In genomic region chr2:189312643-189313042, GRCh38 we compare ENCODE assay signal across 22 cellular contexts.
DNase-seq lines count a peak whose midpoint lies in the region; ATAC-seq and TF ChIP-seq lines count a peak whose summit lies in the region.
"Had no signal": no experiment of that assay in that cellular context is flagged by ENCODE, and none has a peak within 500 bp of the region (broad histone marks: within the 10 kb centered on the region; RNA-seq: fewer than 3 reads in every experiment).

No MANE protein-coding gene starts in this region.

- intact Hi-C loops in IMR-90 (cut with micrococcal nuclease): no loop called here

- H3K4me1 Mint-ChIP-seq in activated T-cell treated with anti-CD3 and anti-CD28 coated beads, Interleukin-2, amount 50 U/mL, for 4 hours (ENCODE audit: low read depth): peaks cover 39% of the 10 kb centered on the region
- peaks cover 55% of the 10 kb centered on the region for H3K4me1 Mint-ChIP-seq in activated naive CD8-positive, alpha-beta T cell treated with anti-CD3 and anti-CD28 coated beads for 36 hours
- H3K4me1 Mint-ChIP-seq: neural crest cell had no signal

- H3K36me3 Mint-ChIP-seq in activated T-cell treated with anti-CD3 and anti-CD28 coated beads, Interleukin-2, amount 50 U/mL, for 4 hours (ENCODE audit: insufficient read depth): no peaks in the 10 kb centered on the region
- peaks cover 20% of the 10 kb centered on the region for H3K36me3 Mint-ChIP-seq in activated naive CD8-positive, alpha-beta T cell treated with anti-CD3 and anti-CD28 coated beads for 36 hours
- H3K36me3 Mint-ChIP-seq: activated CD4-positive, alpha-beta memory T cell treated with anti-CD3 and anti-CD28 coated beads for 36 hours had no signal

- no peak for TF ChIP-seq RAD21 in IMR-90 (IDR thresholded peaks at IDR 0.05; ENCODE audit: low read length)

- in situ Hi-C loops in IMR-90 (cut with MboI; ENCODE audit: low sequenced_read_pairs): no loop called here

- peak overlapping the region; percentile 58; the same call in 1 of the 2 replicates for H2AK5ac ChIP-seq in IMR-90 (ENCODE audit: low read depth, low read length)

- TF ChIP-seq POLR2A in IMR-90 (IDR thresholded peaks at IDR 0.05; ENCODE audit: low read depth, low read length): no peak

- no peaks in the 10 kb centered on the region for H3K9me3 Mint-ChIP-seq in activated T-cell treated with anti-CD3 and anti-CD28 coated beads, Interleukin-2, amount 50 U/mL, for 4 hours
- H3K9me3 Mint-ChIP-seq in activated naive CD8-positive, alpha-beta T cell treated with anti-CD3 and anti-CD28 coated beads for 36 hours: peaks cover 7% of the 10 kb centered on the region
- H3K9me3 Mint-ChIP-seq: activated CD4-positive, alpha-beta memory T cell treated with anti-CD3 and anti-CD28 coated beads for 36 hours; central memory CD8-positive, alpha-beta T cell had no signal

- no peaks in the 10 kb centered on the region for H3K27me3 Mint-ChIP-seq in activated T-cell treated with anti-CD3 and anti-CD28 coated beads, Interleukin-2, amount 50 U/mL, for 4 hours (ENCODE audit: low read depth)
- no peaks in the 10 kb centered on the region for H3K27me3 Mint-ChIP-seq in activated naive CD8-positive, alpha-beta T cell treated with anti-CD3 and anti-CD28 coated beads for 36 hours
- H3K27me3 Mint-ChIP-seq: activated CD4-positive, alpha-beta memory T cell treated with anti-CD3 and anti-CD28 coated beads for 36 hours; central memory CD8-positive, alpha-beta T cell had no signal

- peak; percentile 46 to 52 for ATAC-seq in activated T-cell treated with anti-CD3 and anti-CD28 coated beads, Interleukin-2, amount 50 U/mL, for 4 hours
- ATAC-seq in IMR-90 (ENCODE audit: low read depth): no peak
- ATAC-seq in stimulated activated naive CD8-positive, alpha-beta T cell treated with anti-CD3 and anti-CD28 coated beads, Interleukin-15, Interleukin-2, amounts not matched to agents 100 U/mL and 50 U/mL, for 24 hours: peak; percentile 97
- no peak for ATAC-seq in HG03442 (IDR thresholded peaks at IDR 0.05; ENCODE audit: unreplicated experiment)
- ATAC-seq: left colon, pancreas had no signal

- BruUV-seq in IMR-90 (replicated peaks; lab: Mats Ljungman, UMichigan): no TSS peak

- H2BK20ac ChIP-seq in IMR-90 (ENCODE audit: low read depth, low read length): 0 out of 2 replicates have a peak overlapping the region, but pooled peaks have one; percentile 48

- H2BK120ac ChIP-seq in IMR-90 (ENCODE audit: low read depth, low read length): peak overlapping the region; percentile 77

- H3K23ac ChIP-seq in IMR-90 (ENCODE audit: low read depth, low read length): no peak overlapping the region

- H3K36me3 ChIP-seq in IMR-90 (ENCODE audit: control insufficient read depth, insufficient read depth, low read length): no peaks in the 10 kb centered on the region
- H3K36me3 ChIP-seq: pancreas, WERI-Rb-1 had no signal

- no peak overlapping the region; the same call in 1 of the 2 replicates for H3K4me2 ChIP-seq in IMR-90 (ENCODE audit: low read depth, low read length)

- no peak for DNase-seq in activated T-cell treated with anti-CD3 and anti-CD28 coated beads, Interleukin-2, amount 50 U/mL, for 4 hours
- DNase-seq in activated T-cell treated with anti-CD3 and anti-CD28 coated beads for 4 hours: no peak
- no peak for DNase-seq in IMR-90
- no peak for DNase-seq in activated naive CD8-positive, alpha-beta T cell treated with anti-CD3 and anti-CD28 coated beads for 36 hours
- DNase-seq in stimulated activated naive CD8-positive, alpha-beta T cell treated with anti-CD3 and anti-CD28 coated beads, Interleukin-15, Interleukin-2, amounts not matched to agents 100 U/mL and 50 U/mL, for 24 hours: no peak
- no peak for DNase-seq in NCI-H1694 (lab: John Stamatoyannopoulos, UW)
- DNase-seq: activated CD4-positive, alpha-beta memory T cell treated with anti-CD3 and anti-CD28 coated beads for 36 hours; activated naive CD4-positive, alpha-beta T cell; glutamatergic neuron; left colon; NCI-H1048; NCI-H446; NCI-H82; retina; SIG-M5; SW 1271; testis; WERI-Rb-1 had no signal

- H4K91ac ChIP-seq in IMR-90 (ENCODE audit: insufficient read depth, low read depth, low read length): peak overlapping the region; percentile 56; the same call in 1 of the 2 replicates

- H3K14ac ChIP-seq in IMR-90 (replicated peaks; ENCODE audit: low read depth, low read length): peak overlapping the region; percentile 68

- no peak overlapping the region; the same call in 1 of the 2 replicates for H3K18ac ChIP-seq in IMR-90 (ENCODE audit: low read depth, low read length)

- peak overlapping the region; percentile 80 for H3K27ac Mint-ChIP-seq in activated naive CD8-positive, alpha-beta T cell treated with anti-CD3 and anti-CD28 coated beads for 36 hours
- H3K27ac Mint-ChIP-seq: activated CD4-positive, alpha-beta memory T cell treated with anti-CD3 and anti-CD28 coated beads for 36 hours had no signal

- H2AK9ac ChIP-seq in IMR-90 (replicated peaks; ENCODE audit: low read depth, low read length, poor library complexity): no peak overlapping the region

- H3K4me3 Mint-ChIP-seq in activated T-cell treated with anti-CD3 and anti-CD28 coated beads, Interleukin-2, amount 50 U/mL, for 4 hours: no peak overlapping the region
- no peak overlapping the region for H3K4me3 Mint-ChIP-seq in activated naive CD8-positive, alpha-beta T cell treated with anti-CD3 and anti-CD28 coated beads for 36 hours
- H3K4me3 Mint-ChIP-seq: activated CD4-positive, alpha-beta memory T cell treated with anti-CD3 and anti-CD28 coated beads for 36 hours; central memory CD8-positive, alpha-beta T cell; neural crest cell had no signal

- H3K27me3 ChIP-seq in IMR-90 (ENCODE audit: control insufficient read depth, insufficient read depth, low read length): no peaks in the 10 kb centered on the region
- H3K27me3 ChIP-seq: pancreas, testis had no signal

- peak overlapping the region in 1 of 2 experiments; percentile 28; a peak in 1 of 4 replicates for H4K8ac ChIP-seq in IMR-90 (ENCODE audit: low read depth in 2 of 2, low read length in 2 of 2)

- no CpG with 5 or more reads among the region's 4 CpGs for WGBS in IMR-90 (ENCODE audit: extremely low coverage in 2 of 2, insufficient read length in 1 of 2), 2 experiments

- H3K9me3 ChIP-seq in IMR-90 (ENCODE audit: control insufficient read depth, insufficient read depth, low read length): no peaks in the 10 kb centered on the region
- H3K9me3 ChIP-seq: pancreas, testis had no signal

- H3K4me1 ChIP-seq in IMR-90 (ENCODE audit: control insufficient read depth, insufficient read depth, low read length): peaks cover 3% of the 10 kb centered on the region; the same call in 1 of the 2 replicates
- H3K4me1 ChIP-seq: pancreas, testis had no signal

- CTCF ChIA-PET in IMR-90 (lab: Yijun Ruan, JAX): interaction anchor here (0.6 kb wide), 1 partner anchor 8 kb away, joined by 5 read pairs; no protein-coding TSS in a partner anchor

- H4K5ac ChIP-seq in IMR-90 (ENCODE audit: low read depth, low read length): peak overlapping the region; percentile 11; the same call in 1 of the 2 replicates

- H3K27ac ChIP-seq in IMR-90 (ENCODE audit: insufficient read depth, low read length): no peak overlapping the region
- H3K27ac ChIP-seq: pancreas, testis, WERI-Rb-1 had no signal

- no peak overlapping the region for H3K56ac ChIP-seq in IMR-90 (ENCODE audit: extremely low read depth, insufficient read depth, low read length)

- H3K9me1 ChIP-seq in IMR-90 (ENCODE audit: insufficient read depth, low read length): peaks cover 2% of the 10 kb centered on the region; the same call in 1 of the 2 replicates

- H2AFZ ChIP-seq in IMR-90 (replicated peaks; ENCODE audit: low read length, poor library complexity): no peak overlapping the region

- H2BK5ac ChIP-seq in IMR-90 (ENCODE audit: low read depth, low read length, poor library complexity, severe bottlenecking): no peak overlapping the region

- peak overlapping the region; percentile 15 for H3K4ac ChIP-seq in IMR-90 (ENCODE audit: low read depth, low read length)

- H2BK15ac ChIP-seq in IMR-90 (ENCODE audit: low read depth, low read length): no peak overlapping the region

- dilution Hi-C loops in IMR-90 (cut with HindIII; ENCODE audit: low sequenced_read_pairs, unreplicated experiment): no loop called here

- no peak overlapping the region for H3K9ac ChIP-seq in IMR-90 (ENCODE audit: low read depth, low read length)

- no peaks in the 10 kb centered on the region for H3K79me1 ChIP-seq in IMR-90 (ENCODE audit: low read depth in 1 of 2, low read length in 2 of 2)

- no peak for TF ChIP-seq CTCF in IMR-90 (conservative IDR thresholded peaks at IDR 0.05; ENCODE audit: low read depth, low read length)

- H3K4me3 ChIP-seq in IMR-90 (ENCODE audit: insufficient read depth, low read depth, low read length): no peak overlapping the region
- H3K4me3 ChIP-seq: pancreas, testis had no signal

- no peaks in the 10 kb centered on the region for H4K20me1 ChIP-seq in IMR-90 (ENCODE audit: insufficient read depth, low read length)

- POLR2A ChIA-PET in IMR-90 (lab: Charles Lee; ENCODE audit: unreplicated experiment): interaction anchor here (0.7 kb wide), 1 partner anchor 184 kb away, joined by 4 read pairs; no protein-coding TSS in a partner anchor

TF ChIP-seq in IMR-90, 13 proteins besides CTCF, POLR2A, EP300 and RAD21:
- TF ChIP-seq MAFK (IDR thresholded peaks at IDR 0.05; ENCODE audit: low read depth, low read length) (no peak), BHLHE40 (IDR thresholded peaks at IDR 0.05; ENCODE audit: low read depth, low read length) (no peak), NFE2L2 (IDR thresholded peaks at IDR 0.05; ENCODE audit: low read depth, low read length) (no peak), SMC3 (IDR thresholded peaks at IDR 0.05; ENCODE audit: low read depth, low read length) (no peak), CHD1 (IDR thresholded peaks at IDR 0.05; ENCODE audit: low read depth, low read length) (no peak)
TF ChIP-seq in IMR-90: peak in this region for 0.

Comparison
In these comparisons a context has a peak if more than half of its experiments do, and no peak if none do; other contexts are left out.
1. ATAC-seq: peak in activated T-cell treated with anti-CD3 and anti-CD28 coated beads, Interleukin-2, amount 50 U/mL, for 4 hours (2 of 2) and stimulated activated naive CD8-positive, alpha-beta T cell treated with anti-CD3 and anti-CD28 coated beads, Interleukin-15, Interleukin-2, amounts not matched to agents 100 U/mL and 50 U/mL, for 24 hours (single experiment); none in IMR-90 (single experiment) and HG03442 (single experiment).